In the genomic region with DNA sequence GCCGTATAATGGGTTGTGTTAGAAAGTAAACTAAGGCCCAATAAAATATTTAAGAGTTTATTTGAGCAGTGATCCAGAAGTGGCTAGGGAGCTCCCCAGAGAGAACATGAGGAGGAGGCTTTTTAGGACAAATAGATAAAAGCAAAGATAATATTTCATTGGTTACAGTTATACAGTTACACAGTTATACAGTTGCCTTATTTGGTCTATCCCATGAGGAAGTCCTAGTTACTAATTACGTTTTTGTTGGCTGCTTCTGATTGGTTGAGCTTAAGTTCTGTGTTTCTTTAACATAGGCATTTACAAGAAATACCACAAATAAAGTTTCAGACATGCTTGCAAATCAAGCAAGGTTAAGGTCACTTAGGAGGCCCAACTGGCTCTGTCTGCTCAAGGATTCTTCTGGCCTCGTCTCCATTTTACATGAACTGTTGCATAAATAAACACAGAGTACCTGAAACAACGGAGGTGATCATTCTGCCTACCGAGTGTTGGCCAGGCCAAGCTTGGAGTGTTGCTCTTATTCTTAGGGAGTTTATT, we compare ENCODE assay signal across 9 cellular contexts. TPM values are rescaled to one million over a fixed set of nuclear protein-coding genes. Genes with fewer than 3 reads are reported as not detected.
A peak's percentile ranks its signal among the peaks of the same experiment; 100 is the strongest.
DNase-seq lines count a peak whose midpoint lies in the region; ATAC-seq lines count a peak whose summit lies in the region.
"Had no signal": no experiment of that assay in that cellular context is flagged by ENCODE, and none has a peak within 500 bp of the region (broad histone marks: within the 10 kb centered on the region; RNA-seq: fewer than 3 reads in every experiment).

No MANE protein-coding gene starts in this region.

- ATAC-seq in HG02623 (IDR thresholded peaks at IDR 0.05; ENCODE audit: unreplicated experiment) (peak; percentile 79), memory B cell (ENCODE audit: low read depth) (peak; percentile 83)

- no peaks in the 10 kb centered on the region for H3K36me3 Mint-ChIP-seq in memory B cell

- H3K9me3 Mint-ChIP-seq in memory B cell = no peaks in the 10 kb centered on the region

- peaks cover 32% of the 10 kb centered on the region for H3K27me3 Mint-ChIP-seq in memory B cell

- peak overlapping the region; percentile 90 for H3K4me3 Mint-ChIP-seq in memory B cell

- peak; percentile 50 for DNase-seq in SIG-M5 treated with dmso at 0.1 percent for 504 hours (lab: John Stamatoyannopoulos, UW; ENCODE audit: unreplicated experiment)
- DNase-seq in SIG-M5 (lab: John Stamatoyannopoulos, UW) = no peak
- DNase-seq in NOMO-1 treated with dmso at 0.1 percent for 144 hours (lab: John Stamatoyannopoulos, UW; ENCODE audit: unreplicated experiment) = peak; percentile 40
- peak; percentile 67 to 69 for DNase-seq in dermis microvascular lymphatic vessel endothelial cell (ENCODE audit: low read depth in 2 of 2)
- DNase-seq in memory B cell (ENCODE audit: low spot score in 2 of 2) = peak; percentile 48 to 60
- no peak for DNase-seq in islet precursor cell
- DNase-seq in NCI-H748 (lab: John Stamatoyannopoulos, UW; ENCODE audit: unreplicated experiment) = no peak

- H3K4me1 Mint-ChIP-seq in memory B cell = peaks cover 7% of the 10 kb centered on the region

- H3K27ac Mint-ChIP-seq in memory B cell = no peak overlapping the region

RNA-seq across cellular contexts. Expression of a gene that starts 7.0 kb away (rescaled TPM):
- 39.0 and 91.9 TPM in 2 replicates for total RNA-seq in dermis microvascular lymphatic vessel endothelial cell

RNA-seq across cellular contexts. Expression of a gene that starts 32.3 kb away (rescaled TPM):
- not detected in 2 replicates for total RNA-seq in dermis microvascular lymphatic vessel endothelial cell
- total RNA-seq: urinary bladder had no signal

Comparison
In these comparisons a context has a peak if more than half of its experiments do, and no peak if none do; other contexts are left out.
1. DNase-seq: peak in SIG-M5 treated with dmso at 0.1 percent for 504 hours (single experiment), NOMO-1 treated with dmso at 0.1 percent for 144 hours (single experiment), dermis microvascular lymphatic vessel endothelial cell (2 of 2) and memory B cell (2 of 2); none in SIG-M5 (single experiment), islet precursor cell (single experiment) and NCI-H748 (single experiment).